ENCODE assay signal across 29 cellular contexts in the genomic region with DNA sequence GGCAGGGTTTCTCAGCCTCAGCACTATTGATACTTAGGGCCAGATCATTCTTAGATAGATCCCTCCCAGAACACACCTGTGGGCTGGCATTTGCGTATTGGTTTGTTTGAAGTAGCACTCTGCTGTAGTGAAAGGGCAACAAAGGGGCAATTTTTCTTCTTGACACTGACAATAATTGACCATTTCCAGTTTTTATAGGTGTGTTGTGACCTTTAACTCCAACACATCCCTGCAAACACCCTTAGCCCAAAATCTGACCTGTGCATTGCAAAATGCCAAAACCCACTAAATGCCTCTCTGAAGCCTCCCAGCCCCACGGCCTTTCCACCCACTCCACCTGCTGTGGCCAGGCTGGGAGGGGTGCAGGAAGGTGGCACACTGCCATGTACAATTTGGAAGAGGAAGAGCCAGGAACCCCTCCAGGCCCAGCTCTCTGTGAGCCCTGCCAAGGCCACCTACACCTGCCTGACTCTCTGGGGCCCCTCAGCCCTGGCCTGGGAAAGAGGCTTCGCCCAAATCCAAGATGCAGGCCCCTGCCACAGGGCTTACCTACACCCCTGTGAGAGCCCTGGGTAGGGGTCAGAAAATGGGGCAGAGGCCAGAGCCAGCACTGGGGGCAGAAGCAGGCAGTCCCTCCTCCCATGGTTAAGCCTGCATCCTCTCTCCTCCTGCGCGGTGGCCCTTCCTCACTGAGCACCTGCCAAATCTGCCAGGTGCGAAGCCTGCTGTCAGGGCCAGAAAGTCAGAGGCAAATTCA. TPM values are rescaled to one million over a fixed set of nuclear protein-coding genes. Genes with fewer than 3 reads are reported as not detected.
DNase-seq lines count a peak whose midpoint lies in the region; ATAC-seq and TF ChIP-seq lines count a peak whose summit lies in the region.
"Had no signal": no experiment of that assay in that cellular context is flagged by ENCODE, and none has a peak within 500 bp of the region (broad histone marks: within the 10 kb centered on the region; RNA-seq: fewer than 3 reads in every experiment).

No MANE protein-coding gene starts in this region.

- no peak for ATAC-seq in stimulated activated naive CD8-positive, alpha-beta T cell treated with anti-CD3 and anti-CD28 coated beads, Interleukin-15, Interleukin-2, amounts not matched to agents 100 U/mL and 50 U/mL, for 24 hours
- no peak for ATAC-seq in omental fat pad (ENCODE audit: low FRiP score)
- ATAC-seq in activated CD8-positive, alpha-beta T cell treated with anti-CD3 and anti-CD28 coated beads, Interleukin-2, amount 10 ng/mL, durations not matched to agents 7 days and 5 days, result no peak
- ATAC-seq in GM18517 (IDR thresholded peaks at IDR 0.05; ENCODE audit: unreplicated experiment), result no peak
- ATAC-seq: CD8-positive, alpha-beta T cell; gastroesophageal sphincter; mucosa of descending colon; PC-3; SK-N-SH treated with all-trans-retinoic acid at 6 μM for 48 hours had no signal

- CTCF ChIA-PET in activated CD8-positive, alpha-beta T cell treated with anti-CD3 and anti-CD28 coated beads, Interleukin-2, amount 10 ng/mL, durations not matched to agents 7 days and 5 days (lab: Charles Lee), result interaction anchor here (0.8 to 17.6 kb wide), 15 partner anchors 8 to 393 kb away, joined by 3 to 677 read pairs (median 5); a partner anchor contains a TSS

- H3K4me3 Mint-ChIP-seq in stimulated activated naive CD8-positive, alpha-beta T cell treated with anti-CD3 and anti-CD28 coated beads, Interleukin-15, Interleukin-2, amounts not matched to agents 100 ng/mL and 50 ng/mL, for 24 hours, result no peak overlapping the region
- no peak overlapping the region for H3K4me3 Mint-ChIP-seq in glutamatergic neuron (ENCODE audit: unreplicated experiment)
- no peak overlapping the region for H3K4me3 Mint-ChIP-seq in activated CD8-positive, alpha-beta T cell treated with anti-CD3 and anti-CD28 coated beads, Interleukin-2, amount 10 ng/mL, durations not matched to agents 7 days and 5 days
- H3K4me3 Mint-ChIP-seq: activated CD4-positive, alpha-beta memory T cell treated with anti-CD3 and anti-CD28 coated beads, Interleukin-2, amount 10 ng/mL, durations not matched to agents 7 days and 5 days; B cell; CD8-positive, alpha-beta T cell had no signal

- TF ChIP-seq CTCF in glutamatergic neuron (IDR thresholded peaks at IDR 0.05; ENCODE audit: partially characterized antibody, unreplicated experiment) (no peak), omental fat pad (IDR thresholded peaks at IDR 0.05) (no peak)

- no peaks in the 10 kb centered on the region for H3K36me3 Mint-ChIP-seq in stimulated activated naive CD8-positive, alpha-beta T cell treated with anti-CD3 and anti-CD28 coated beads, Interleukin-15, Interleukin-2, amounts not matched to agents 100 ng/mL and 50 ng/mL, for 24 hours (ENCODE audit: low read depth)
- H3K36me3 Mint-ChIP-seq in glutamatergic neuron (ENCODE audit: unreplicated experiment), result no peaks in the 10 kb centered on the region
- H3K36me3 Mint-ChIP-seq in activated CD8-positive, alpha-beta T cell treated with anti-CD3 and anti-CD28 coated beads, Interleukin-2, amount 10 ng/mL, durations not matched to agents 7 days and 5 days (ENCODE audit: low read depth), result no peaks in the 10 kb centered on the region
- H3K36me3 Mint-ChIP-seq: CD8-positive, alpha-beta T cell had no signal

- no peak for DNase-seq in stimulated activated naive CD8-positive, alpha-beta T cell treated with anti-CD3 and anti-CD28 coated beads, Interleukin-15, Interleukin-2, amounts not matched to agents 100 U/mL and 50 U/mL, for 24 hours
- DNase-seq in NCI-H2081 (lab: John Stamatoyannopoulos, UW) (peak; percentile 45 to 78), glutamatergic neuron (peak; percentile 8), omental fat pad (ENCODE audit: low spot score) (no peak)
- DNase-seq in activated CD8-positive, alpha-beta T cell treated with anti-CD3 and anti-CD28 coated beads, Interleukin-2, amount 10 ng/mL, durations not matched to agents 7 days and 5 days, result no peak
- no peak for DNase-seq in stimulated activated CD4-positive, alpha-beta T cell treated with anti-CD3 and anti-CD28 coated beads, Interleukin-2, amount 100 ng/mL, for 24 hours
- DNase-seq: ACHN; activated CD4-positive, alpha-beta memory T cell treated with anti-CD3 and anti-CD28 coated beads, Interleukin-2, amount 10 ng/mL, durations not matched to agents 7 days and 5 days; activated CD4-positive, CD25-positive, alpha-beta regulatory T cell treated with anti-CD3 and anti-CD28 coated beads, Interleukin-2, amount 50 U/mL, for 72 hours; CD8-positive, alpha-beta T cell; effector CD8-positive, alpha-beta T cell; hippocampal formation; MM.1S; NCI-H1694; NCI-H524; NK-92 treated with Interleukin-12 subunit alpha and Interleukin-12 subunit beta, amount 100 ng/mL, for 24 hours; PC-3; Right ventricle myocardium superior; stomach; T-helper 2 cell; tibial artery had no signal

- H3K9me3 Mint-ChIP-seq in stimulated activated naive CD8-positive, alpha-beta T cell treated with anti-CD3 and anti-CD28 coated beads, Interleukin-15, Interleukin-2, amounts not matched to agents 100 ng/mL and 50 ng/mL, for 24 hours, result no peaks in the 10 kb centered on the region
- H3K9me3 Mint-ChIP-seq in glutamatergic neuron (ENCODE audit: unreplicated experiment), result peaks cover 1% of the 10 kb centered on the region
- H3K9me3 Mint-ChIP-seq in activated CD8-positive, alpha-beta T cell treated with anti-CD3 and anti-CD28 coated beads, Interleukin-2, amount 10 ng/mL, durations not matched to agents 7 days and 5 days (ENCODE audit: insufficient read depth), result no peaks in the 10 kb centered on the region
- H3K9me3 Mint-ChIP-seq: activated CD4-positive, alpha-beta memory T cell treated with anti-CD3 and anti-CD28 coated beads, Interleukin-2, amount 10 ng/mL, durations not matched to agents 7 days and 5 days; CD8-positive, alpha-beta T cell; nephron had no signal

- POLR2A ChIA-PET in activated CD8-positive, alpha-beta T cell treated with anti-CD3 and anti-CD28 coated beads, Interleukin-2, amount 10 ng/mL, durations not matched to agents 7 days and 5 days (lab: Charles Lee), result interaction anchor here (1.1 kb wide), 1 partner anchor 54 kb away, joined by 4 read pairs; no protein-coding TSS in a partner anchor

- H3K27ac Mint-ChIP-seq in stimulated activated naive CD8-positive, alpha-beta T cell treated with anti-CD3 and anti-CD28 coated beads, Interleukin-15, Interleukin-2, amounts not matched to agents 100 ng/mL and 50 ng/mL, for 24 hours, result peak overlapping the region; percentile 40
- no peak overlapping the region for H3K27ac Mint-ChIP-seq in glutamatergic neuron (ENCODE audit: unreplicated experiment)
- no peak overlapping the region for H3K27ac Mint-ChIP-seq in activated CD8-positive, alpha-beta T cell treated with anti-CD3 and anti-CD28 coated beads, Interleukin-2, amount 10 ng/mL, durations not matched to agents 7 days and 5 days
- H3K27ac Mint-ChIP-seq: activated CD4-positive, alpha-beta memory T cell treated with anti-CD3 and anti-CD28 coated beads, Interleukin-2, amount 10 ng/mL, durations not matched to agents 7 days and 5 days; B cell; CD8-positive, alpha-beta T cell had no signal

- peaks cover 1% of the 10 kb centered on the region for H3K27me3 Mint-ChIP-seq in stimulated activated naive CD8-positive, alpha-beta T cell treated with anti-CD3 and anti-CD28 coated beads, Interleukin-15, Interleukin-2, amounts not matched to agents 100 ng/mL and 50 ng/mL, for 24 hours
- H3K27me3 Mint-ChIP-seq in glutamatergic neuron (ENCODE audit: unreplicated experiment), result no peaks in the 10 kb centered on the region
- H3K27me3 Mint-ChIP-seq in activated CD8-positive, alpha-beta T cell treated with anti-CD3 and anti-CD28 coated beads, Interleukin-2, amount 10 ng/mL, durations not matched to agents 7 days and 5 days (ENCODE audit: low read depth), result peaks cover 3% of the 10 kb centered on the region

- H3K4me1 Mint-ChIP-seq in stimulated activated naive CD8-positive, alpha-beta T cell treated with anti-CD3 and anti-CD28 coated beads, Interleukin-15, Interleukin-2, amounts not matched to agents 100 ng/mL and 50 ng/mL, for 24 hours (ENCODE audit: low read depth), result peaks cover 84% of the 10 kb centered on the region
- peaks cover 6% of the 10 kb centered on the region for H3K4me1 Mint-ChIP-seq in glutamatergic neuron (ENCODE audit: low read depth, unreplicated experiment)
- H3K4me1 Mint-ChIP-seq in activated CD8-positive, alpha-beta T cell treated with anti-CD3 and anti-CD28 coated beads, Interleukin-2, amount 10 ng/mL, durations not matched to agents 7 days and 5 days (ENCODE audit: low read depth), result peaks cover 36% of the 10 kb centered on the region

RNA-seq across cellular contexts. Expression of a gene that starts 9.6 kb away (rescaled TPM):
- total RNA-seq in glutamatergic neuron (ENCODE audit: unreplicated experiment), result not detected
- total RNA-seq in omental fat pad, result 1 to 10 TPM; 1.3 to 4.8 (median 1.4) TPM
- total RNA-seq in activated CD8-positive, alpha-beta T cell treated with anti-CD3 and anti-CD28 coated beads, Interleukin-2, amount 10 ng/mL, durations not matched to agents 7 days and 5 days, result not detected
- total RNA-seq: activated CD4-positive, alpha-beta memory T cell treated with anti-CD3 and anti-CD28 coated beads, Interleukin-2, amount 10 ng/mL, durations not matched to agents 7 days and 5 days; B cell; CD8-positive, alpha-beta T cell; H4 had no signal

RNA-seq across cellular contexts. Expression of a gene that starts 56.8 kb away (rescaled TPM):
- 16.2 TPM for total RNA-seq in glutamatergic neuron (ENCODE audit: unreplicated experiment)
- total RNA-seq in omental fat pad, result 1 to 10 TPM; 1.2 to 7.6 (median 3.4) TPM
- total RNA-seq in activated CD8-positive, alpha-beta T cell treated with anti-CD3 and anti-CD28 coated beads, Interleukin-2, amount 10 ng/mL, durations not matched to agents 7 days and 5 days, result 10 to 100 TPM; 16.1 to 16.9 TPM

Comparison
In these comparisons a context has a peak if more than half of its experiments do, and no peak if none do; other contexts are left out.
1. DNase-seq: peak in NCI-H2081 (2 of 2) and glutamatergic neuron (single experiment); none in stimulated activated naive CD8-positive, alpha-beta T cell treated with anti-CD3 and anti-CD28 coated beads, Interleukin-15, Interleukin-2, amounts not matched to agents 100 U/mL and 50 U/mL, for 24 hours (single experiment), omental fat pad (single experiment), activated CD8-positive, alpha-beta T cell treated with anti-CD3 and anti-CD28 coated beads, Interleukin-2, amount 10 ng/mL, durations not matched to agents 7 days and 5 days (single experiment) and stimulated activated CD4-positive, alpha-beta T cell treated with anti-CD3 and anti-CD28 coated beads, Interleukin-2, amount 100 ng/mL, for 24 hours (0 of 2).